Comparison of ENCODE assay signal across 14 cellular contexts in genomic region chr16:68719993-68720489, GRCh38. TPM values are rescaled to one million over a fixed set of nuclear protein-coding genes. Genes with fewer than 3 reads are reported as not detected.
DNase-seq lines count a peak whose midpoint lies in the region; ATAC-seq, FAIRE-seq and TF ChIP-seq lines count a peak whose summit lies in the region.
"Had no signal": no experiment of that assay in that cellular context is flagged by ENCODE, and none has a peak within 500 bp of the region (broad histone marks: within the 10 kb centered on the region; RNA-seq: fewer than 3 reads in every experiment).

No MANE protein-coding gene starts in this region.

- H3K4me1 ChIP-seq in lower lobe of right lung (no peaks in the 10 kb centered on the region), smooth muscle cell (ENCODE audit: low read depth) (no peaks in the 10 kb centered on the region)

- WGBS in smooth muscle cell (ENCODE audit: low lambda C conversion rate): 98% methylated on average over 2 of the region's 2 CpGs

- H3K4me2 ChIP-seq in smooth muscle cell: no peak overlapping the region

- H3K27ac ChIP-seq in lower lobe of right lung (no peak overlapping the region), smooth muscle cell (ENCODE audit: low read depth) (no peak overlapping the region)
- H3K27ac ChIP-seq: esophagus squamous epithelium, GM23248 had no signal

- H3K36me3 Mint-ChIP-seq in T-helper 2 cell treated with Interferon-gamma antibody and Interleukin-4, amounts not matched to agents 5 μg/mL and 100 μg/mL, for 36 hours (ENCODE audit: low read depth): no peaks in the 10 kb centered on the region

- H3K36me3 ChIP-seq in lower lobe of right lung (no peaks in the 10 kb centered on the region), smooth muscle cell (ENCODE audit: low read depth) (no peaks in the 10 kb centered on the region)
- H3K36me3 ChIP-seq: esophagus squamous epithelium had no signal

- DNase-seq in GM18507 (ENCODE audit: extremely low spot score, insufficient read length, low read depth) (no peak), GM19240 (ENCODE audit: insufficient read length, low spot score) (peak; percentile 58), lower lobe of right lung (no peak), DMS53 treated with DMSO at 0.1 percent for 48 hours (lab: John Stamatoyannopoulos, UW; ENCODE audit: unreplicated experiment) (no peak), smooth muscle cell (lab: John Stamatoyannopoulos, UW; ENCODE audit: unreplicated experiment) (no peak)
- DNase-seq in T-helper 2 cell treated with Interferon-gamma antibody and Interleukin-4, amounts not matched to agents 5 μg/mL and 100 μg/mL, for 36 hours (ENCODE audit: low spot score): peak; percentile 10
- DNase-seq: DMS53, esophagus squamous epithelium, GM23248, SIG-M5 had no signal

- H3K27me3 Mint-ChIP-seq in T-helper 2 cell treated with Interferon-gamma antibody and Interleukin-4, amounts not matched to agents 5 μg/mL and 100 μg/mL, for 36 hours (ENCODE audit: low read depth): no peaks in the 10 kb centered on the region

- H3K4me1 Mint-ChIP-seq in T-helper 2 cell treated with Interferon-gamma antibody and Interleukin-4, amounts not matched to agents 5 μg/mL and 100 μg/mL, for 36 hours (ENCODE audit: low read depth): peaks cover 5% of the 10 kb centered on the region

- H3K9me3 Mint-ChIP-seq in T-helper 2 cell treated with Interferon-gamma antibody and Interleukin-4, amounts not matched to agents 5 μg/mL and 100 μg/mL, for 36 hours: no peaks in the 10 kb centered on the region

- no peaks in the 10 kb centered on the region for H3K79me2 ChIP-seq in smooth muscle cell (ENCODE audit: low read depth)

- H3K9me3 ChIP-seq in lower lobe of right lung (no peaks in the 10 kb centered on the region), smooth muscle cell (replicated peaks; ENCODE audit: low read depth) (no peaks in the 10 kb centered on the region)
- H3K9me3 ChIP-seq: esophagus squamous epithelium had no signal

- H3F3A ChIP-seq in smooth muscle cell (ENCODE audit: low read depth): no peaks in the 10 kb centered on the region

- no peak overlapping the region for H3K9ac ChIP-seq in smooth muscle cell (ENCODE audit: low read depth)
- H3K9ac ChIP-seq: GM23248 had no signal

- FAIRE-seq in GM18507 (lab: Jason Lieb, UNC): peak; percentile 64
- FAIRE-seq: islet of Langerhans, K562 had no signal

- H4K20me1 ChIP-seq in smooth muscle cell (ENCODE audit: low read depth): no peaks in the 10 kb centered on the region

- no peak overlapping the region for H3K27ac Mint-ChIP-seq in T-helper 2 cell treated with Interferon-gamma antibody and Interleukin-4, amounts not matched to agents 5 μg/mL and 100 μg/mL, for 36 hours

- intact Hi-C loops in lower lobe of right lung (cut with DNase I): no loop called here

- ATAC-seq in HG02798 (IDR thresholded peaks at IDR 0.05; ENCODE audit: poor library complexity, unreplicated experiment) (peak; percentile 88), lower lobe of right lung (no peak)
- ATAC-seq: K562 had no signal

- H3K4me3 ChIP-seq in lower lobe of right lung: no peak overlapping the region
- no peak overlapping the region for H3K4me3 ChIP-seq in smooth muscle cell
- H3K4me3 ChIP-seq: esophagus squamous epithelium, GM23248, K562 had no signal

- TF ChIP-seq CTCF in lower lobe of right lung (IDR thresholded peaks at IDR 0.05): no peak
- no peak for TF ChIP-seq CTCF in smooth muscle cell (IDR thresholded peaks at IDR 0.05; ENCODE audit: borderline replicate concordance, insufficient read depth, poor library complexity, severe bottlenecking)

- no peaks in the 10 kb centered on the region for H3K27me3 ChIP-seq in lower lobe of right lung (ENCODE audit: low read depth)
- H3K27me3 ChIP-seq in smooth muscle cell (ENCODE audit: low read depth): no peaks in the 10 kb centered on the region
- H3K27me3 ChIP-seq: esophagus squamous epithelium had no signal

- H3K4me3 Mint-ChIP-seq in T-helper 2 cell treated with Interferon-gamma antibody and Interleukin-4, amounts not matched to agents 5 μg/mL and 100 μg/mL, for 36 hours: no peak overlapping the region

- no peak overlapping the region for H2AFZ ChIP-seq in smooth muscle cell (ENCODE audit: low read depth)
- H2AFZ ChIP-seq: GM23248 had no signal

RNA-seq across cellular contexts. Expression of gene CDH1, which starts 17.1 kb away (rescaled TPM):
- 127 TPM for total RNA-seq in lower lobe of right lung
- total RNA-seq in smooth muscle cell: 44.3 and 45.8 TPM in 2 replicates
- 4.7 and 28.0 TPM in 2 replicates for polyA plus RNA-seq in smooth muscle cell
- total RNA-seq: activated CD8-positive, alpha-beta memory T cell treated with anti-CD3 and anti-CD28 coated beads for 36 hours; GM23248 had no signal

Comparison
In these comparisons a context has a peak if more than half of its experiments do, and no peak if none do; other contexts are left out.
1. DNase-seq: peak in GM19240 (single experiment) and T-helper 2 cell treated with Interferon-gamma antibody and Interleukin-4, amounts not matched to agents 5 μg/mL and 100 μg/mL, for 36 hours (single experiment); none in GM18507 (single experiment), lower lobe of right lung (single experiment), DMS53 treated with DMSO at 0.1 percent for 48 hours (single experiment) and smooth muscle cell (single experiment).